ENCODE assay signal across 1 cellular context in the genomic region with DNA sequence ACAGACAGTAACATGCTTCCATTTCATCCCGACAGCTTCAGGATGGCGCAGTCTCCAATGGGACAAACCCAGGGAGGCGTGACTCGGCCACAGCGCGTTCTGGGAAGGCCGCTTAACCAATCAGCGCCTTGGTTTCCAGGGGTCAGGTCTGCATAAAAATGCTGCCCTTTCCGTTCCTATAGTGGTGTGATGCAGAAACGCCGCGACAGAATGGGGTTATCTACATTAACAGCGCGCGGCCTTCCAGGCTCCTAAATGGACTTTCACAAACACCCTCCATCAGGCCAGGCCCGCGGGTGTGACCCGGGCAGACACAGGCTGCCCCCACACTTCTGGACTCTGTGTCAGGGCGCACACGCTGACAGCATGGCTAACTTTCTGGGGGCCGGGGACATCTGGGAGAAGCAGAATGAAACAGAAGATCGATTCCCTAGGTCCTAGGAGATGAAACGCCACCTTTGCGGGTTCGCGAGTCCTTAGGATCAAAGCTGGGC.
TF ChIP-seq lines count a peak whose summit lies in the region.

No MANE protein-coding gene starts in this region.

TF ChIP-seq in HepG2, 621 proteins besides CTCF, POLR2A, EP300 and RAD21 (continued from another document and continues in another):
- TF ChIP-seq, protein P1, sequence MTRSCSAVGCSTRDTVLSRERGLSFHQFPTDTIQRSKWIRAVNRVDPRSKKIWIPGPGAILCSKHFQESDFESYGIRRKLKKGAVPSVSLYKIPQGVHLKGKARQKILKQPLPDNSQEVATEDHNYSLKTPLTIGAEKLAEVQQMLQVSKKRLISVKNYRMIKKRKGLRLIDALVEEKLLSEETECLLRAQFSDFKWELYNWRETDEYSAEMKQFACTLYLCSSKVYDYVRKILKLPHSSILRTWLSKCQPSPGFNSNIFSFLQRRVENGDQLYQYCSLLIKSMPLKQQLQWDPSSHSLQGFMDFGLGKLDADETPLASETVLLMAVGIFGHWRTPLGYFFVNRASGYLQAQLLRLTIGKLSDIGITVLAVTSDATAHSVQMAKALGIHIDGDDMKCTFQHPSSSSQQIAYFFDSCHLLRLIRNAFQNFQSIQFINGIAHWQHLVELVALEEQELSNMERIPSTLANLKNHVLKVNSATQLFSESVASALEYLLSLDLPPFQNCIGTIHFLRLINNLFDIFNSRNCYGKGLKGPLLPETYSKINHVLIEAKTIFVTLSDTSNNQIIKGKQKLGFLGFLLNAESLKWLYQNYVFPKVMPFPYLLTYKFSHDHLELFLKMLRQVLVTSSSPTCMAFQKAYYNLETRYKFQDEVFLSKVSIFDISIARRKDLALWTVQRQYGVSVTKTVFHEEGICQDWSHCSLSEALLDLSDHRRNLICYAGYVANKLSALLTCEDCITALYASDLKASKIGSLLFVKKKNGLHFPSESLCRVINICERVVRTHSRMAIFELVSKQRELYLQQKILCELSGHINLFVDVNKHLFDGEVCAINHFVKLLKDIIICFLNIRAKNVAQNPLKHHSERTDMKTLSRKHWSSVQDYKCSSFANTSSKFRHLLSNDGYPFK (CRISPR knock-in tag; IDR thresholded peaks at IDR 0.05; ENCODE audit: borderline replicate concordance) = no peak
- TF ChIP-seq REXO4 (CRISPR knock-in tag; IDR thresholded peaks at IDR 0.05; ENCODE audit: borderline replicate concordance) (no peak), ZNF441 (CRISPR knock-in tag; IDR thresholded peaks at IDR 0.05; ENCODE audit: borderline replicate concordance) (no peak), PCBP1 (IDR thresholded peaks at IDR 0.05; ENCODE audit: borderline replicate concordance, low read depth, low read length) (peak; percentile 71; the same call in 1 of the 2 replicates), ZMYM4 (CRISPR knock-in tag; IDR thresholded peaks at IDR 0.05) (no peak), NCOA1 (CRISPR knock-in tag; IDR thresholded peaks at IDR 0.05) (no peak), EED (CRISPR knock-in tag; IDR thresholded peaks at IDR 0.05) (no peak), PAWR (CRISPR knock-in tag; IDR thresholded peaks at IDR 0.05; ENCODE audit: borderline replicate concordance) (no peak), ETV5 (CRISPR knock-in tag; IDR thresholded peaks at IDR 0.05; ENCODE audit: borderline replicate concordance) (peak; percentile 18; the same call in 1 of the 2 replicates), CBFB (CRISPR knock-in tag; IDR thresholded peaks at IDR 0.05) (no peak), ZFP36L2 (CRISPR knock-in tag; IDR thresholded peaks at IDR 0.05) (no peak), KLF16 (CRISPR knock-in tag; IDR thresholded peaks at IDR 0.05) (no peak), ZNF556 (CRISPR knock-in tag; IDR thresholded peaks at IDR 0.05; ENCODE audit: borderline replicate concordance) (no peak), POLR2G (IDR thresholded peaks at IDR 0.05; ENCODE audit: low read depth, low read length) (peak; percentile 32; the same call in 1 of the 2 replicates), PHF21A (CRISPR knock-in tag; IDR thresholded peaks at IDR 0.05) (no peak; the same call in 1 of the 2 replicates), ELF3 (CRISPR knock-in tag; IDR thresholded peaks at IDR 0.05) (no peak), ESRRA (CRISPR knock-in tag; IDR thresholded peaks at IDR 0.05; ENCODE audit: low read depth) (no peak), ZZZ3 (CRISPR knock-in tag; IDR thresholded peaks at IDR 0.05; ENCODE audit: borderline replicate concordance) (no peak), ZNF878 (CRISPR knock-in tag; IDR thresholded peaks at IDR 0.05) (no peak), SATB2 (CRISPR knock-in tag; IDR thresholded peaks at IDR 0.05) (no peak), POLR2AphosphoS2 (IDR thresholded peaks at IDR 0.05; ENCODE audit: low read depth, low read length) (no peak), DR1 (CRISPR knock-in tag; IDR thresholded peaks at IDR 0.05) (no peak), TGIF2 (CRISPR knock-in tag; IDR thresholded peaks at IDR 0.05) (no peak), ZBTB20 (CRISPR knock-in tag; IDR thresholded peaks at IDR 0.05; ENCODE audit: borderline replicate concordance, low read depth) (no peak; the same call in 1 of the 2 replicates), EEA1 (CRISPR knock-in tag; IDR thresholded peaks at IDR 0.05; ENCODE audit: borderline replicate concordance) (no peak), TCF12 (IDR thresholded peaks at IDR 0.05) (no peak), TCF12 (CRISPR knock-in tag; IDR thresholded peaks at IDR 0.05) (no peak), POGZ (CRISPR knock-in tag; IDR thresholded peaks at IDR 0.05) (no peak), ZNF720 (CRISPR knock-in tag; IDR thresholded peaks at IDR 0.05) (no peak), CAMTA2 (CRISPR knock-in tag; IDR thresholded peaks at IDR 0.05; ENCODE audit: borderline replicate concordance) (no peak), MAFF (IDR thresholded peaks at IDR 0.05; ENCODE audit: low read depth, low read length) (0 out of 2 replicates have a peak, but pooled peaks have one; percentile 8)
- TF ChIP-seq, protein P2, sequence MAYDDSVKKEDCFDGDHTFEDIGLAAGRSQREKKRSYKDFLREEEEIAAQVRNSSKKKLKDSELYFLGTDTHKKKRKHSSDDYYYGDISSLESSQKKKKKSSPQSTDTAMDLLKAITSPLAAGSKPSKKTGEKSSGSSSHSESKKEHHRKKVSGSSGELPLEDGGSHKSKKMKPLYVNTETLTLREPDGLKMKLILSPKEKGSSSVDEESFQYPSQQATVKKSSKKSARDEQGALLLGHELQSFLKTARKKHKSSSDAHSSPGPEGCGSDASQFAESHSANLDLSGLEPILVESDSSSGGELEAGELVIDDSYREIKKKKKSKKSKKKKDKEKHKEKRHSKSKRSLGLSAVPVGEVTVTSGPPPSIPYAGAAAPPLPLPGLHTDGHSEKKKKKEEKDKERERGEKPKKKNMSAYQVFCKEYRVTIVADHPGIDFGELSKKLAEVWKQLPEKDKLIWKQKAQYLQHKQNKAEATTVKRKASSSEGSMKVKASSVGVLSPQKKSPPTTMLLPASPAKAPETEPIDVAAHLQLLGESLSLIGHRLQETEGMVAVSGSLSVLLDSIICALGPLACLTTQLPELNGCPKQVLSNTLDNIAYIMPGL (CRISPR knock-in tag; IDR thresholded peaks at IDR 0.05; ENCODE audit: borderline replicate concordance in 1 of 2, low read depth in 1 of 2) = peak in 1 of 2 experiments; percentile 16; a peak in 1 of 4 replicates
- TF ChIP-seq, protein P3, sequence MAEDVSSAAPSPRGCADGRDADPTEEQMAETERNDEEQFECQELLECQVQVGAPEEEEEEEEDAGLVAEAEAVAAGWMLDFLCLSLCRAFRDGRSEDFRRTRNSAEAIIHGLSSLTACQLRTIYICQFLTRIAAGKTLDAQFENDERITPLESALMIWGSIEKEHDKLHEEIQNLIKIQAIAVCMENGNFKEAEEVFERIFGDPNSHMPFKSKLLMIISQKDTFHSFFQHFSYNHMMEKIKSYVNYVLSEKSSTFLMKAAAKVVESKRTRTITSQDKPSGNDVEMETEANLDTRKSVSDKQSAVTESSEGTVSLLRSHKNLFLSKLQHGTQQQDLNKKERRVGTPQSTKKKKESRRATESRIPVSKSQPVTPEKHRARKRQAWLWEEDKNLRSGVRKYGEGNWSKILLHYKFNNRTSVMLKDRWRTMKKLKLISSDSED (CRISPR knock-in tag; IDR thresholded peaks at IDR 0.05) = no peak
- TF ChIP-seq, protein P4, sequence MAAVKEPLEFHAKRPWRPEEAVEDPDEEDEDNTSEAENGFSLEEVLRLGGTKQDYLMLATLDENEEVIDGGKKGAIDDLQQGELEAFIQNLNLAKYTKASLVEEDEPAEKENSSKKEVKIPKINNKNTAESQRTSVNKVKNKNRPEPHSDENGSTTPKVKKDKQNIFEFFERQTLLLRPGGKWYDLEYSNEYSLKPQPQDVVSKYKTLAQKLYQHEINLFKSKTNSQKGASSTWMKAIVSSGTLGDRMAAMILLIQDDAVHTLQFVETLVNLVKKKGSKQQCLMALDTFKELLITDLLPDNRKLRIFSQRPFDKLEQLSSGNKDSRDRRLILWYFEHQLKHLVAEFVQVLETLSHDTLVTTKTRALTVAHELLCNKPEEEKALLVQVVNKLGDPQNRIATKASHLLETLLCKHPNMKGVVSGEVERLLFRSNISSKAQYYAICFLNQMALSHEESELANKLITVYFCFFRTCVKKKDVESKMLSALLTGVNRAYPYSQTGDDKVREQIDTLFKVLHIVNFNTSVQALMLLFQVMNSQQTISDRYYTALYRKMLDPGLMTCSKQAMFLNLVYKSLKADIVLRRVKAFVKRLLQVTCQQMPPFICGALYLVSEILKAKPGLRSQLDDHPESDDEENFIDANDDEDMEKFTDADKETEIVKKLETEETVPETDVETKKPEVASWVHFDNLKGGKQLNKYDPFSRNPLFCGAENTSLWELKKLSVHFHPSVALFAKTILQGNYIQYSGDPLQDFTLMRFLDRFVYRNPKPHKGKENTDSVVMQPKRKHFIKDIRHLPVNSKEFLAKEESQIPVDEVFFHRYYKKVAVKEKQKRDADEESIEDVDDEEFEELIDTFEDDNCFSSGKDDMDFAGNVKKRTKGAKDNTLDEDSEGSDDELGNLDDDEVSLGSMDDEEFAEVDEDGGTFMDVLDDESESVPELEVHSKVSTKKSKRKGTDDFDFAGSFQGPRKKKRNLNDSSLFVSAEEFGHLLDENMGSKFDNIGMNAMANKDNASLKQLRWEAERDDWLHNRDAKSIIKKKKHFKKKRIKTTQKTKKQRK (IDR thresholded peaks at IDR 0.05; ENCODE audit: low read length) = no peak
- TF ChIP-seq, protein P5, sequence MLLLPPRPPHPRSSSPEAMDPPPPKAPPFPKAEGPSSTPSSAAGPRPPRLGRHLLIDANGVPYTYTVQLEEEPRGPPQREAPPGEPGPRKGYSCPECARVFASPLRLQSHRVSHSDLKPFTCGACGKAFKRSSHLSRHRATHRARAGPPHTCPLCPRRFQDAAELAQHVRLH (CRISPR knock-in tag; IDR thresholded peaks at IDR 0.05; ENCODE audit: borderline replicate concordance, low read depth) = no peak
- TF ChIP-seq, protein P6, sequence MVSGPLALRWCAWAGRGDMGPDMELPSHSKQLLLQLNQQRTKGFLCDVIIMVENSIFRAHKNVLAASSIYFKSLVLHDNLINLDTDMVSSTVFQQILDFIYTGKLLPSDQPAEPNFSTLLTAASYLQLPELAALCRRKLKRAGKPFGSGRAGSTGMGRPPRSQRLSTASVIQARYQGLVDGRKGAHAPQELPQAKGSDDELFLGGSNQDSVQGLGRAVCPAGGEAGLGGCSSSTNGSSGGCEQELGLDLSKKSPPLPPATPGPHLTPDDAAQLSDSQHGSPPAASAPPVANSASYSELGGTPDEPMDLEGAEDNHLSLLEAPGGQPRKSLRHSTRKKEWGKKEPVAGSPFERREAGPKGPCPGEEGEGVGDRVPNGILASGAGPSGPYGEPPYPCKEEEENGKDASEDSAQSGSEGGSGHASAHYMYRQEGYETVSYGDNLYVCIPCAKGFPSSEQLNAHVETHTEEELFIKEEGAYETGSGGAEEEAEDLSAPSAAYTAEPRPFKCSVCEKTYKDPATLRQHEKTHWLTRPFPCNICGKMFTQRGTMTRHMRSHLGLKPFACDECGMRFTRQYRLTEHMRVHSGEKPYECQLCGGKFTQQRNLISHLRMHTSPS (CRISPR knock-in tag; IDR thresholded peaks at IDR 0.05; ENCODE audit: low read depth) = no peak
- TF ChIP-seq, protein P7, sequence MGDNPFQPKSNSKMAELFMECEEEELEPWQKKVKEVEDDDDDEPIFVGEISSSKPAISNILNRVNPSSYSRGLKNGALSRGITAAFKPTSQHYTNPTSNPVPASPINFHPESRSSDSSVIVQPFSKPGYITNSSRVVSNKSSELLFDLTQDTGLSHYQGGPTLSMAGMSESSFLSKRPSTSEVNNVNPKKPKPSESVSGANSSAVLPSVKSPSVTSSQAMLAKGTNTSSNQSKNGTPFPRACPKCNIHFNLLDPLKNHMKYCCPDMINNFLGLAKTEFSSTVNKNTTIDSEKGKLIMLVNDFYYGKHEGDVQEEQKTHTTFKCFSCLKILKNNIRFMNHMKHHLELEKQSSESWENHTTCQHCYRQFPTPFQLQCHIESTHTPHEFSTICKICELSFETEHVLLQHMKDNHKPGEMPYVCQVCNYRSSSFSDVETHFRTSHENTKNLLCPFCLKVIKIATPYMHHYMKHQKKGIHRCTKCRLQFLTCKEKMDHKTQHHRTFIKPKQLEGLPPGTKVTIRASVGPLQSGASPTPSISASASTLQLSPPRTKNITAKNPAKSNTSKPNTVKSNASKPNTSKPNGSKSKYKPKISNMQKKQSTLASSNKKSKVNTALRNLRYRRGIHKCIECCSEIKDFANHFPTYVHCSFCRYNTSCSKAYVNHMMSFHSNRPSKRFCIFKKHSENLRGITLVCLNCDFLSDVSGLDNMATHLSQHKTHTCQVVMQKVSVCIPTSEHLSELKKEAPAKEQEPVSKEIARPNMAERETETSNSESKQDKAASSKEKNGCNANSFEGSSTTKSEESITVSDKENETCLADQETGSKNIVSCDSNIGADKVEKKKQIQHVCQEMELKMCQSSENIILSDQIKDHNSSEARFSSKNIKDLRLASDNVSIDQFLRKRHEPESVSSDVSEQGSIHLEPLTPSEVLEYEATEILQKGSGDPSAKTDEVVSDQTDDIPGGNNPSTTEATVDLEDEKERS (CRISPR knock-in tag; IDR thresholded peaks at IDR 0.05) = no peak; the same call in 1 of the 2 replicates
- TF ChIP-seq, protein P8, sequence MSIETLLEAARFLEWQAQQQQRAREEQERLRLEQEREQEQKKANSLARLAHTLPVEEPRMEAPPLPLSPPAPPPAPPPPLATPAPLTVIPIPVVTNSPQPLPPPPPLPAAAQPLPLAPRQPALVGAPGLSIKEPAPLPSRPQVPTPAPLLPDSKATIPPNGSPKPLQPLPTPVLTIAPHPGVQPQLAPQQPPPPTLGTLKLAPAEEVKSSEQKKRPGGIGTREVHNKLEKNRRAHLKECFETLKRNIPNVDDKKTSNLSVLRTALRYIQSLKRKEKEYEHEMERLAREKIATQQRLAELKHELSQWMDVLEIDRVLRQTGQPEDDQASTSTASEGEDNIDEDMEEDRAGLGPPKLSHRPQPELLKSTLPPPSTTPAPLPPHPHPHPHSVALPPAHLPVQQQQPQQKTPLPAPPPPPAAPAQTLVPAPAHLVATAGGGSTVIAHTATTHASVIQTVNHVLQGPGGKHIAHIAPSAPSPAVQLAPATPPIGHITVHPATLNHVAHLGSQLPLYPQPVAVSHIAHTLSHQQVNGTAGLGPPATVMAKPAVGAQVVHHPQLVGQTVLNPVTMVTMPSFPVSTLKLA (IDR thresholded peaks at IDR 0.05) = no peak
- TF ChIP-seq, protein P9, sequence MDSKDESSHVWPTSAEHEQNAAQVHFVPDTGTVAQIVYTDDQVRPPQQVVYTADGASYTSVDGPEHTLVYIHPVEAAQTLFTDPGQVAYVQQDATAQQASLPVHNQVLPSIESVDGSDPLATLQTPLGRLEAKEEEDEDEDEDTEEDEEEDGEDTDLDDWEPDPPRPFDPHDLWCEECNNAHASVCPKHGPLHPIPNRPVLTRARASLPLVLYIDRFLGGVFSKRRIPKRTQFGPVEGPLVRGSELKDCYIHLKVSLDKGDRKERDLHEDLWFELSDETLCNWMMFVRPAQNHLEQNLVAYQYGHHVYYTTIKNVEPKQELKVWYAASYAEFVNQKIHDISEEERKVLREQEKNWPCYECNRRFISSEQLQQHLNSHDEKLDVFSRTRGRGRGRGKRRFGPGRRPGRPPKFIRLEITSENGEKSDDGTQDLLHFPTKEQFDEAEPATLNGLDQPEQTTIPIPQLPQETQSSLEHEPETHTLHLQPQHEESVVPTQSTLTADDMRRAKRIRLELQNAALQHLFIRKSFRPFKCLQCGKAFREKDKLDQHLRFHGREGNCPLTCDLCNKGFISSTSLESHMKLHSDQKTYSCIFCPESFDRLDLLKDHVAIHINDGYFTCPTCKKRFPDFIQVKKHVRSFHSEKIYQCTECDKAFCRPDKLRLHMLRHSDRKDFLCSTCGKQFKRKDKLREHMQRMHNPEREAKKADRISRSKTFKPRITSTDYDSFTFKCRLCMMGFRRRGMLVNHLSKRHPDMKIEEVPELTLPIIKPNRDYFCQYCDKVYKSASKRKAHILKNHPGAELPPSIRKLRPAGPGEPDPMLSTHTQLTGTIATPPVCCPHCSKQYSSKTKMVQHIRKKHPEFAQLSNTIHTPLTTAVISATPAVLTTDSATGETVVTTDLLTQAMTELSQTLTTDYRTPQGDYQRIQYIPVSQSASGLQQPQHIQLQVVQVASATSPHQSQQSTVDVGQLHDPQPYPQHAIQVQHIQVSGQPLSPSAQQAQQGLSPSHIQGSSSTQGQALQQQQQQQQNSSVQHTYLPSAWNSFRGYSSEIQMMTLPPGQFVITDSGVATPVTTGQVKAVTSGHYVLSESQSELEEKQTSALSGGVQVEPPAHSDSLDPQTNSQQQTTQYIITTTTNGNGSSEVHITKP (CRISPR knock-in tag; IDR thresholded peaks at IDR 0.05; ENCODE audit: low read depth) = no peak
